Comparison of ENCODE assay signal across 14 cellular contexts in the genomic region with DNA sequence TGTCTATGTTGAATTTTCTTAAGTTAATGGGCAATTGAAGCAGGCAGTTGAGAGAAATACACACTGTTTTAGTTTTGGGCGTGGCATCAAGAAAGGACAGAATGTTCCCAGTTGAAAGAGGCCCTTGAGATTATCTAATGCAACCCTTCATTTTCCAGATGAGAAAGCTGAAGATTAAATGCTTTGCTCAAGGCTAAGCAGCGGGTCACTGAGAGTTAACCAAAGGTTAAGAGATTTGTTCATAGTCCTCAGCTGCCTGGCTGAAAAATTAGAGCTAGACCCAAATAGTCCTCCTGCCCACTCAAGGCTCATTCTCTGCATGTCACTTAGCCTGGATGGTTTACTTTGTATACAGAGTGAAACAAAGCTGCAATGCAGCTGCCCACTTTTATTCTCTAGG. TPM values are rescaled to one million over a fixed set of nuclear protein-coding genes. Genes with fewer than 3 reads are reported as not detected.
A peak's percentile ranks its signal among the peaks of the same experiment; 100 is the strongest.
DNase-seq lines count a peak whose midpoint lies in the region; ATAC-seq, FAIRE-seq and TF ChIP-seq lines count a peak whose summit lies in the region.
"Had no signal": no experiment of that assay in that cellular context is flagged by ENCODE, and none has a peak within 500 bp of the region (broad histone marks: within the 10 kb centered on the region; RNA-seq: fewer than 3 reads in every experiment).

No MANE protein-coding gene starts in this region.

- ATAC-seq in left ventricle myocardium superior (peak; percentile 93), HG03139 (IDR thresholded peaks at IDR 0.05; ENCODE audit: unreplicated experiment) (no peak)
- ATAC-seq: K562; stimulated activated naive CD8-positive, alpha-beta T cell treated with anti-CD3 and anti-CD28 coated beads, Interleukin-15, amount 100 ng/mL, for 72 hours had no signal

- peak; percentile 33 for DNase-seq in NCI-H1436 treated with DMSO at 0.1 percent for 48 hours (lab: John Stamatoyannopoulos, UW)
- peak; percentile 50 for DNase-seq in WERI-Rb-1
- DNase-seq in left ventricle myocardium superior, result no peak
- peak; percentile 2 for DNase-seq in small intestine
- no peak for DNase-seq in activated CD4-positive, alpha-beta T cell treated with anti-CD3 and anti-CD28 coated beads, Interleukin-2, amount 50 U/mL, for 1 hour
- no peak for DNase-seq in GDM1 (lab: John Stamatoyannopoulos, UW)
- DNase-seq in GM19240 (ENCODE audit: insufficient read length, low spot score), result no peak
- DNase-seq: CD4-positive, alpha-beta T cell; effector CD4-positive, alpha-beta T cell; NCI-H226; stimulated activated naive CD8-positive, alpha-beta T cell treated with anti-CD3 and anti-CD28 coated beads, Interleukin-15, amount 100 ng/mL, for 72 hours had no signal

- intact Hi-C loops in left ventricle myocardium superior (cut with micrococcal nuclease), result no loop called here

- FAIRE-seq in small intestine (lab: Jason Lieb, UNC), result no peak
- FAIRE-seq: K562 had no signal

- TF ChIP-seq CTCF in WERI-Rb-1 (IDR thresholded peaks at IDR 0.05; ENCODE audit: low read depth, low read length), result no peak

- WGBS in small intestine, 3 donors, result 46 to 54% (median 53%) methylated on average over 2 of the region's 2 CpGs

- H3K36me3 ChIP-seq in WERI-Rb-1 (no peaks in the 10 kb centered on the region), small intestine (ENCODE audit: control insufficient read depth in 2 of 2, insufficient read depth in 2 of 2, low read length in 2 of 2) (no peaks in the 10 kb centered on the region)

- no peaks in the 10 kb centered on the region for H3K9me3 ChIP-seq in WERI-Rb-1 (ENCODE audit: severe bottlenecking)
- H3K9me3 ChIP-seq in small intestine (ENCODE audit: control insufficient read depth, low read depth), result no peaks in the 10 kb centered on the region

- H3K4me3 ChIP-seq in WERI-Rb-1 (ENCODE audit: low read depth, low read length), result no peak overlapping the region
- no peak overlapping the region for H3K4me3 ChIP-seq in small intestine (ENCODE audit: low read depth in 1 of 2, low read length in 2 of 2)
- H3K4me3 ChIP-seq: K562 had no signal

- H3K27ac ChIP-seq in WERI-Rb-1 (peak overlapping the region; percentile 54), small intestine (ENCODE audit: low read depth in 1 of 2, low read length in 1 of 2) (no peak overlapping the region)
- H3K27ac ChIP-seq: parathyroid adenoma had no signal

- H3K4me1 ChIP-seq in small intestine (ENCODE audit: control insufficient read depth in 2 of 2, insufficient read depth in 1 of 2, low read depth in 1 of 2, low read length in 1 of 2), result no peaks in the 10 kb centered on the region
- H3K4me1 ChIP-seq: parathyroid adenoma had no signal

- H3K27me3 ChIP-seq in WERI-Rb-1 (ENCODE audit: insufficient read depth, low read depth, severe bottlenecking) (no peaks in the 10 kb centered on the region), small intestine (ENCODE audit: control insufficient read depth in 2 of 2, insufficient read depth in 2 of 2, low read length in 2 of 2) (peaks cover 0 to 2% of the 10 kb centered on the region in 2 donors)

RNA-seq across cellular contexts. Expression of gene MAMDC2, which starts 46.7 kb away (rescaled TPM):
- total RNA-seq in left ventricle myocardium superior, result 8.9 TPM
- polyA plus RNA-seq in small intestine, result 10 to 100 TPM in 1 of 3 donors, 1 to 10 TPM in 1, not detected in 1; 1.1 to 13.0 TPM
- total RNA-seq: K562 had no signal

Comparison
In these comparisons a context has a peak if more than half of its experiments do, and no peak if none do; other contexts are left out.
1. DNase-seq: peak in NCI-H1436 treated with DMSO at 0.1 percent for 48 hours (single experiment), WERI-Rb-1 (single experiment) and small intestine (single experiment); none in left ventricle myocardium superior (single experiment), activated CD4-positive, alpha-beta T cell treated with anti-CD3 and anti-CD28 coated beads, Interleukin-2, amount 50 U/mL, for 1 hour (single experiment), GDM1 (single experiment) and GM19240 (single experiment).